8 cellular contexts compared by ENCODE assay signal in genomic region chr1:228938248-228938891, GRCh38.
A peak's percentile ranks its signal among the peaks of the same experiment; 100 is the strongest.
DNase-seq lines count a peak whose midpoint lies in the region; ATAC-seq and TF ChIP-seq lines count a peak whose summit lies in the region.

No MANE protein-coding gene starts in this region.

- no peaks in the 10 kb centered on the region for H3K9me3 Mint-ChIP-seq in activated T-cell treated with anti-CD3 and anti-CD28 coated beads, Interleukin-2, amount 50 U/mL, for 4 hours

- WGBS in lower leg skin, 2 donors, result 56 to 62% methylated on average over 13 of the region's 13 CpGs

- no peaks in the 10 kb centered on the region for H3K27me3 Mint-ChIP-seq in activated T-cell treated with anti-CD3 and anti-CD28 coated beads, Interleukin-2, amount 50 U/mL, for 4 hours (ENCODE audit: low read depth)

- H3K4me3 ChIP-seq in lower leg skin (ENCODE audit: low read depth, poor library complexity, severe bottlenecking), result no peak overlapping the region

- no peak for TF ChIP-seq CTCF in lower leg skin (IDR thresholded peaks at IDR 0.05)
- no peak for TF ChIP-seq CTCF in GM10248 (IDR thresholded peaks at IDR 0.05; ENCODE audit: control extremely low read depth, extremely low read depth, low read depth, missing control alignments)

- TF ChIP-seq POLR2A in lower leg skin (IDR thresholded peaks at IDR 0.05), result no peak

- CTCF ChIA-PET in GM10248 (lab: Yijun Ruan, JAX), result no interaction called here

- H3K4me1 Mint-ChIP-seq in activated T-cell treated with anti-CD3 and anti-CD28 coated beads, Interleukin-2, amount 50 U/mL, for 4 hours (ENCODE audit: low read depth), result peaks cover 27% of the 10 kb centered on the region

- intact Hi-C loops in lower leg skin (cut with DNase I; ENCODE audit: low total_unique reads), result no loop called here

- no peak overlapping the region for H3K4me3 Mint-ChIP-seq in activated T-cell treated with anti-CD3 and anti-CD28 coated beads, Interleukin-2, amount 50 U/mL, for 4 hours

- peak overlapping the region; percentile 62 for H3K27ac ChIP-seq in temporal lobe (ENCODE audit: low read depth, low read length)

- POLR2A ChIA-PET in GM10248 (lab: Yijun Ruan, JAX), result no interaction called here

- no peaks in the 10 kb centered on the region for H3K36me3 Mint-ChIP-seq in activated T-cell treated with anti-CD3 and anti-CD28 coated beads, Interleukin-2, amount 50 U/mL, for 4 hours (ENCODE audit: insufficient read depth)

- DNase-seq in NCI-H82 (lab: John Stamatoyannopoulos, UW), result peak; percentile 37
- no peak for DNase-seq in NCI-H82 treated with DMSO at 0.1 percent for 48 hours (lab: John Stamatoyannopoulos, UW; ENCODE audit: unreplicated experiment)
- DNase-seq in activated T-cell treated with anti-CD3 and anti-CD28 coated beads, Interleukin-2, amount 50 U/mL, for 4 hours, result no peak
- DNase-seq in lower leg skin (ENCODE audit: low spot score in 2 of 2), result peak; percentile 23 to 72
- DNase-seq in DMS79 (lab: John Stamatoyannopoulos, UW), result no peak
- DNase-seq in COR-L47 (lab: John Stamatoyannopoulos, UW), result no peak
- DNase-seq in GM10248 (ENCODE audit: extremely low spot score), result no peak

- ATAC-seq in activated T-cell treated with anti-CD3 and anti-CD28 coated beads, Interleukin-2, amount 50 U/mL, for 4 hours, result peak; percentile 70 to 72

Comparison
In these comparisons a context has a peak if more than half of its experiments do, and no peak if none do; other contexts are left out.
1. DNase-seq: peak in NCI-H82 (single experiment) and lower leg skin (2 of 2); none in NCI-H82 treated with DMSO at 0.1 percent for 48 hours (single experiment), activated T-cell treated with anti-CD3 and anti-CD28 coated beads, Interleukin-2, amount 50 U/mL, for 4 hours (single experiment), DMS79 (single experiment), COR-L47 (single experiment) and GM10248 (single experiment).